8 cellular contexts compared by ENCODE assay signal in the genomic region with DNA sequence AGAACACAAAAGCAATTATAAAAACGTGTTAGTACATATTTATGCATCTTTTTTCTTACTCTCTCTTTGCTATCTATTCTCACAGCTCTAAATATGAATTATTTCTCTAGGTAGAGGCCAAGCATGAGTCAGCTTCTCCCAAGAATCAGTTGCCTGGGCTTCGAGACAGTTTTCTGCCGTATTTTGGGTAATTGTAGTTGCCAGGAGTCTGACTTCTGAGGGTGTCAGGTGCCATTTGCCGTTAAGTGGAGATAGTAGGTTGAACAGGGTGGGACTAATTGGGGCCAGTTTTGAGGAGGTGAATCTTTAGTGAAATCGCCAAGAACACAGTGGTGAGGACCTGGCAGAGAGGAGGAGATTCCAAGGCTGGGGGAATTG. TPM values are rescaled to one million over a fixed set of nuclear protein-coding genes. Genes with fewer than 3 reads are reported as not detected.
DNase-seq lines count a peak whose midpoint lies in the region; ATAC-seq and TF ChIP-seq lines count a peak whose summit lies in the region.

No MANE protein-coding gene starts in this region.

- no peak for ATAC-seq in gastrocnemius medialis
- no peak for ATAC-seq in GM18873 (IDR thresholded peaks at IDR 0.05; ENCODE audit: low FRiP score, unreplicated experiment)
- ATAC-seq in HG03342 (IDR thresholded peaks at IDR 0.05; ENCODE audit: unreplicated experiment) = no peak

- in situ Hi-C loops in gastrocnemius medialis (cut with MboI; ENCODE audit: low sequenced_read_pairs in 4 of 4) = no loop called here

- H3K27ac ChIP-seq in SJSA1 (peak overlapping the region; percentile 72), esophagus squamous epithelium (peak overlapping the region; percentile 93 to 95 (median 94)), gastrocnemius medialis (peak overlapping the region; percentile 32 to 80 (median 70))

- WGBS in esophagus squamous epithelium, 2 donors = 3 to 13% methylated on average over 5 of the region's 5 CpGs

- TF ChIP-seq POLR2A in esophagus squamous epithelium (IDR thresholded peaks at IDR 0.05) (no peak), gastrocnemius medialis (IDR thresholded peaks at IDR 0.05) (no peak)

- intact Hi-C loops in esophagus squamous epithelium (cut with DNase I) = no loop called here
- intact Hi-C loops in gastrocnemius medialis (cut with DNase I; ENCODE audit: low total_unique reads) = loop anchor here (2.0 kb wide), 1 partner anchor 103 kb away; no protein-coding TSS in a partner anchor

- peaks cover 11% of the 10 kb centered on the region for H3K4me1 ChIP-seq in SJSA1 (replicated peaks)
- peaks cover 5 to 32% (median 5%) of the 10 kb centered on the region in 3 donors for H3K4me1 ChIP-seq in esophagus squamous epithelium
- H3K4me1 ChIP-seq in gastrocnemius medialis = peaks cover 5% of the 10 kb centered on the region in 2 donors

- H3K27me3 ChIP-seq in SJSA1 (replicated peaks) (no peaks in the 10 kb centered on the region; the same call in 1 of the 2 replicates), esophagus squamous epithelium (no peaks in the 10 kb centered on the region), gastrocnemius medialis (peaks cover 0 to 2% (median 0%) of the 10 kb centered on the region in 3 donors)

- H3K36me3 ChIP-seq in SJSA1 (no peaks in the 10 kb centered on the region), esophagus squamous epithelium (no peaks in the 10 kb centered on the region), gastrocnemius medialis (no peaks in the 10 kb centered on the region)

- peak overlapping the region; percentile 48 for H3K4me3 ChIP-seq in SJSA1
- peak overlapping the region; percentile 64 to 80 (median 72) for H3K4me3 ChIP-seq in esophagus squamous epithelium
- peak overlapping the region; percentile 60 to 89 (median 72) for H3K4me3 ChIP-seq in gastrocnemius medialis

- DNase-seq in activated CD4-positive, alpha-beta T cell treated with anti-CD3 and anti-CD28 coated beads for 4 hours = peak; percentile 36 to 51
- no peak for DNase-seq in activated CD4-positive, alpha-beta T cell treated with anti-CD3 and anti-CD28 coated beads, Interleukin-2, amount 50 U/mL, for 1 hour
- DNase-seq in SJSA1 (ENCODE audit: low read depth in 1 of 2, low spot score in 2 of 2) (no peak), esophagus squamous epithelium (lab: John Stamatoyannopoulos, UW) (no peak), gastrocnemius medialis (no peak), OCI-M2 (lab: John Stamatoyannopoulos, UW; ENCODE audit: unreplicated experiment) (no peak)

- H3K9me3 ChIP-seq in SJSA1 (replicated peaks) (no peaks in the 10 kb centered on the region), esophagus squamous epithelium (no peaks in the 10 kb centered on the region), gastrocnemius medialis (no peaks in the 10 kb centered on the region)

- no peak for TF ChIP-seq CTCF in esophagus squamous epithelium (IDR thresholded peaks at IDR 0.05)
- no peak for TF ChIP-seq CTCF in gastrocnemius medialis (IDR thresholded peaks at IDR 0.05 in 4 of 5, conservative IDR thresholded peaks at IDR 0.05 in 1 of 5)

RNA-seq across cellular contexts. Expression of a gene that starts 7.8 kb away (rescaled TPM):
- total RNA-seq in SJSA1 (2014; rRNA removed; shearing (Covaris generic)) = 0.11 TPM in 1 of 2 replicates, not detected in the other
- total RNA-seq in esophagus squamous epithelium (1 to 10 TPM in 1 of 4 donors, under 1 TPM in 2, not detected in 1; 0.18 to 4.8 (median 0.70) TPM), gastrocnemius medialis (1 to 10 TPM in 2 of 4 donors, under 1 TPM in 2; 0.31 to 1.7 (median 0.96) TPM)

Comparison
In these comparisons a context has a peak if more than half of its experiments do, and no peak if none do; other contexts are left out.
1. DNase-seq: peak in activated CD4-positive, alpha-beta T cell treated with anti-CD3 and anti-CD28 coated beads for 4 hours (2 of 2); none in activated CD4-positive, alpha-beta T cell treated with anti-CD3 and anti-CD28 coated beads, Interleukin-2, amount 50 U/mL, for 1 hour (single experiment), SJSA1 (0 of 2), esophagus squamous epithelium (single experiment), gastrocnemius medialis (0 of 2) and OCI-M2 (single experiment).
2. Peak in every context shown above with its lines, with median percentiles within 50 percentile points of each other: H3K27ac ChIP-seq and H3K4me3 ChIP-seq.